9 cellular contexts compared by ENCODE assay signal in the genomic region with DNA sequence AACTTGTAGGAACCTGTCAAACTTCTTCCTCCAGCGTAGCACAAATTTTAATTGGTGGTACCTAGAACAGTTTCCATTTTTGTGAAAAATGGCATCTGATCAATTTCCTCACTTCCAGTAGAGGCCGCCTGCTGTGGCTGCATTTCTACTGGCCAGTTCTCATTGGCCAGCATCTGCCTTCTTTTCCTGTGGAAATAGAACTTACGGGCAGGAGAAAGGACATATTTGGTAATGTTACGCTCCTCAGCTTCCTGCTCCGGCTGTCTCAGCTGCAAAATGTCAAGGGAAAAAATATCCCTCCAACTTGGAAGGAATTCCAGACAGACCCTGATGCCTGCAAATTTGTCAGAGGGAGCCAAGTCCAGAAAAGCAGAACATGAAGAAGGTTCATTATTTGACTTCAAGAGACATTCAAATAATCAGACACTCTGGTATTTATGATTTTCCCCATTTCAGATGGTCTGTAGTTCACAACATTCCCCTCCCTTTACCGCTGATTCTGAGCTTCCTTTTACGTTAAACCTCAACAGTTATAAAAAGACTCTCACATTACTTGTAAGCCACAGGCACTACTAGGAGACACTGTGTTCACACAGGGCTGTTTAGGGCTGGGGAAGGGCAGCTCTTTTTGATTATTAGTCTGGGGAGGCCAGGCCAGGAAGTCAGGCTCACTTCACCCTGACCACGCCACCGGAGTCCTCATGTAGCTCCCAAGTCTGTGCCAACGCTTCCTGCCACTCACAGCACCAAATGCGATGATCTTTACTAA.
A peak's percentile ranks its signal among the peaks of the same experiment; 100 is the strongest.
DNase-seq lines count a peak whose midpoint lies in the region; ATAC-seq, FAIRE-seq and TF ChIP-seq lines count a peak whose summit lies in the region.
"Had no signal": no experiment of that assay in that cellular context is flagged by ENCODE, and none has a peak within 500 bp of the region (broad histone marks: within the 10 kb centered on the region; RNA-seq: fewer than 3 reads in every experiment).

No MANE protein-coding gene starts in this region.

- H3K27me3 ChIP-seq in GM23338 (ENCODE audit: insufficient read depth) (no peaks in the 10 kb centered on the region), small intestine (ENCODE audit: control insufficient read depth in 2 of 2, insufficient read depth in 2 of 2, low read length in 2 of 2) (peaks cover 0 to 1% of the 10 kb centered on the region in 2 donors)

- no peaks in the 10 kb centered on the region for H3K36me3 Mint-ChIP-seq in GM23338 (ENCODE audit: low read depth)
- no peaks in the 10 kb centered on the region for H3K36me3 Mint-ChIP-seq in activated T-helper 1 cell treated with anti-CD3 and anti-CD28 coated beads, Interleukin-12 subunit alpha, Interleukin-12 subunit beta, Interleukin-2, Interleukin-4 antibody, amounts not matched to agents 30 ng/mL and 10 ng/mL and 1 ng/mL, durations not matched to agents 14 hours and 24 hours and 36 hours (ENCODE audit: low read depth)
- no peaks in the 10 kb centered on the region for H3K36me3 Mint-ChIP-seq in stimulated activated memory B cell treated with anti-CD40 and anti-IgM and Interleukin-4, amounts not matched to agents 10 μg/mL and 1 μg/mL and 100 μg/mL, for 72 hours

- H3K4me3 ChIP-seq in GM23338, result no peak overlapping the region
- no peak overlapping the region for H3K4me3 ChIP-seq in small intestine (ENCODE audit: low read depth in 1 of 2, low read length in 2 of 2)

- no peaks in the 10 kb centered on the region for H4K20me1 ChIP-seq in GM23338 (replicated peaks; ENCODE audit: insufficient read depth)

- 52 to 81% (median 67%) methylated on average over 11 of the region's 11 CpGs for WGBS in small intestine, 3 donors

- H3K4me1 ChIP-seq in GM23338 (ENCODE audit: insufficient read depth) (peaks cover 39% of the 10 kb centered on the region), small intestine (ENCODE audit: control insufficient read depth in 2 of 2, insufficient read depth in 1 of 2, low read depth in 1 of 2, low read length in 1 of 2) (peaks cover 0 to 5% of the 10 kb centered on the region in 2 donors)

- H3K9me3 ChIP-seq in small intestine (ENCODE audit: control insufficient read depth, low read depth), result no peaks in the 10 kb centered on the region

- H3K4me1 Mint-ChIP-seq in GM23338, result peaks cover 36% of the 10 kb centered on the region
- H3K4me1 Mint-ChIP-seq in activated T-helper 1 cell treated with anti-CD3 and anti-CD28 coated beads, Interleukin-12 subunit alpha, Interleukin-12 subunit beta, Interleukin-2, Interleukin-4 antibody, amounts not matched to agents 30 ng/mL and 10 ng/mL and 1 ng/mL, durations not matched to agents 14 hours and 24 hours and 36 hours (ENCODE audit: low read depth), result no peaks in the 10 kb centered on the region
- peaks cover 28% of the 10 kb centered on the region for H3K4me1 Mint-ChIP-seq in stimulated activated memory B cell treated with anti-CD40 and anti-IgM and Interleukin-4, amounts not matched to agents 10 μg/mL and 1 μg/mL and 100 μg/mL, for 72 hours

- no peak overlapping the region for H3K27ac Mint-ChIP-seq in GM23338
- no peak overlapping the region for H3K27ac Mint-ChIP-seq in activated T-helper 1 cell treated with anti-CD3 and anti-CD28 coated beads, Interleukin-12 subunit alpha, Interleukin-12 subunit beta, Interleukin-2, Interleukin-4 antibody, amounts not matched to agents 30 ng/mL and 10 ng/mL and 1 ng/mL, durations not matched to agents 14 hours and 24 hours and 36 hours
- H3K27ac Mint-ChIP-seq in stimulated activated memory B cell treated with anti-CD40 and anti-IgM and Interleukin-4, amounts not matched to agents 10 μg/mL and 1 μg/mL and 100 μg/mL, for 72 hours, result no peak overlapping the region

- intact Hi-C loops in activated T-helper 1 cell treated with anti-CD3 and anti-CD28 coated beads, Interleukin-12 subunit alpha, Interleukin-12 subunit beta, Interleukin-2, Interleukin-4 antibody, amounts not matched to agents 30 ng/mL and 10 ng/mL and 1 ng/mL, durations not matched to agents 14 hours and 24 hours and 36 hours (cut with micrococcal nuclease), result no loop called here

- H3K9me2 ChIP-seq in GM23338 (ENCODE audit: insufficient read depth), result 0 out of 2 replicates have a peak, but pooled peaks cover 3% of the 10 kb centered on the region

- no peak overlapping the region for H3K27ac ChIP-seq in GM23338 (ENCODE audit: low read depth)
- peak overlapping the region; percentile 36 to 77 for H3K27ac ChIP-seq in small intestine (ENCODE audit: low read depth in 1 of 2, low read length in 1 of 2)

- no peaks in the 10 kb centered on the region for H3K79me2 ChIP-seq in GM23338 (replicated peaks; ENCODE audit: insufficient read depth)

- ATAC-seq in GM23338, result no peak
- ATAC-seq in HG03139 (IDR thresholded peaks at IDR 0.05; ENCODE audit: unreplicated experiment), result no peak
- no peak for ATAC-seq in stimulated activated memory B cell treated with anti-CD40 and anti-IgM and Interleukin-4, amounts not matched to agents 10 μg/mL and 1 μg/mL and 100 μg/mL, for 72 hours

- H3K36me3 ChIP-seq in GM23338 (ENCODE audit: insufficient read depth), result no peaks in the 10 kb centered on the region
- H3K36me3 ChIP-seq in small intestine (ENCODE audit: control insufficient read depth in 2 of 2, insufficient read depth in 2 of 2, low read length in 2 of 2), result no peaks in the 10 kb centered on the region

- DNase-seq in GM23338 (ENCODE audit: low spot score), result no peak
- peak; percentile 26 for DNase-seq in amniotic epithelial cell (ENCODE audit: low read depth)
- peak; percentile 41 for DNase-seq in kidney tubule cell (ENCODE audit: low spot score)
- no peak for DNase-seq in small intestine
- no peak for DNase-seq in activated T-helper 1 cell treated with anti-CD3 and anti-CD28 coated beads, Interleukin-12 subunit alpha, Interleukin-12 subunit beta, Interleukin-2, Interleukin-4 antibody, amounts not matched to agents 30 ng/mL and 10 ng/mL and 1 ng/mL, durations not matched to agents 14 hours and 24 hours and 36 hours (ENCODE audit: low spot score)
- no peak for DNase-seq in SW480 (ENCODE audit: low spot score)
- DNase-seq: activated CD4-positive, alpha-beta T cell treated with anti-CD3 and anti-CD28 coated beads, Interleukin-2, amount 50 U/mL, for 4 hours had no signal

- peak overlapping the region; percentile 87 for H2AFZ ChIP-seq in GM23338

- TF ChIP-seq CTCF in GM23338 (conservative IDR thresholded peaks at IDR 0.05; ENCODE audit: low read depth in 2 of 2), result 0 out of 4 replicates have a peak, but pooled peaks of 1 of the 2 experiments have one; percentile 10

- no peaks in the 10 kb centered on the region for H3K27me3 Mint-ChIP-seq in GM23338 (ENCODE audit: insufficient read depth, low read depth, poor library complexity)
- peaks cover 17% of the 10 kb centered on the region for H3K27me3 Mint-ChIP-seq in activated T-helper 1 cell treated with anti-CD3 and anti-CD28 coated beads, Interleukin-12 subunit alpha, Interleukin-12 subunit beta, Interleukin-2, Interleukin-4 antibody, amounts not matched to agents 30 ng/mL and 10 ng/mL and 1 ng/mL, durations not matched to agents 14 hours and 24 hours and 36 hours (ENCODE audit: insufficient read depth)
- H3K27me3 Mint-ChIP-seq in stimulated activated memory B cell treated with anti-CD40 and anti-IgM and Interleukin-4, amounts not matched to agents 10 μg/mL and 1 μg/mL and 100 μg/mL, for 72 hours, result peaks cover 26% of the 10 kb centered on the region

- no peak overlapping the region for H3K4me3 Mint-ChIP-seq in GM23338
- no peak overlapping the region for H3K4me3 Mint-ChIP-seq in activated T-helper 1 cell treated with anti-CD3 and anti-CD28 coated beads, Interleukin-12 subunit alpha, Interleukin-12 subunit beta, Interleukin-2, Interleukin-4 antibody, amounts not matched to agents 30 ng/mL and 10 ng/mL and 1 ng/mL, durations not matched to agents 14 hours and 24 hours and 36 hours
- no peak overlapping the region for H3K4me3 Mint-ChIP-seq in stimulated activated memory B cell treated with anti-CD40 and anti-IgM and Interleukin-4, amounts not matched to agents 10 μg/mL and 1 μg/mL and 100 μg/mL, for 72 hours

- H3K9me3 Mint-ChIP-seq in GM23338, result 0 out of 3 replicates have a peak, but pooled peaks cover 3% of the 10 kb centered on the region
- no peaks in the 10 kb centered on the region for H3K9me3 Mint-ChIP-seq in activated T-helper 1 cell treated with anti-CD3 and anti-CD28 coated beads, Interleukin-12 subunit alpha, Interleukin-12 subunit beta, Interleukin-2, Interleukin-4 antibody, amounts not matched to agents 30 ng/mL and 10 ng/mL and 1 ng/mL, durations not matched to agents 14 hours and 24 hours and 36 hours
- H3K9me3 Mint-ChIP-seq in stimulated activated memory B cell treated with anti-CD40 and anti-IgM and Interleukin-4, amounts not matched to agents 10 μg/mL and 1 μg/mL and 100 μg/mL, for 72 hours, result no peaks in the 10 kb centered on the region

- no peaks in the 10 kb centered on the region for H3F3A ChIP-seq in GM23338 (replicated peaks; ENCODE audit: low read depth)

- no peak for FAIRE-seq in small intestine (lab: Jason Lieb, UNC)

- H3K4me2 ChIP-seq in GM23338, result peak overlapping the region; percentile 52

TF ChIP-seq in GM23338, 12 proteins besides CTCF, POLR2A, EP300 and RAD21 (continues in another document):
- TF ChIP-seq NANOG (IDR thresholded peaks at IDR 0.05; ENCODE audit: borderline replicate concordance), result no peak

Comparison
In these comparisons a context has a peak if more than half of its experiments do, and no peak if none do; other contexts are left out.
1. DNase-seq: peak in amniotic epithelial cell (single experiment) and kidney tubule cell (single experiment); none in GM23338 (single experiment), small intestine (single experiment), activated T-helper 1 cell treated with anti-CD3 and anti-CD28 coated beads, Interleukin-12 subunit alpha, Interleukin-12 subunit beta, Interleukin-2, Interleukin-4 antibody, amounts not matched to agents 30 ng/mL and 10 ng/mL and 1 ng/mL, durations not matched to agents 14 hours and 24 hours and 36 hours (single experiment) and SW480 (single experiment).